ENCODE assay signal across 8 cellular contexts in genomic region chr2:207330912-207331311, GRCh38.
DNase-seq lines count a peak whose midpoint lies in the region; ATAC-seq and TF ChIP-seq lines count a peak whose summit lies in the region.

No MANE protein-coding gene starts in this region.

- H3K4me1 Mint-ChIP-seq in immature natural killer cell, result no peaks in the 10 kb centered on the region

- ATAC-seq in GM21447 (IDR thresholded peaks at IDR 0.05; ENCODE audit: unreplicated experiment) (peak; percentile 52), left lung (peak; percentile 56)

- peak overlapping the region in 1 of 2 donors; percentile 57 for H3K27ac ChIP-seq in left lung
- no peak overlapping the region for H3K27ac ChIP-seq in WERI-Rb-1

- H3K4me3 ChIP-seq in left lung (no peak overlapping the region), WERI-Rb-1 (ENCODE audit: low read depth, low read length) (no peak overlapping the region)

- H3K36me3 Mint-ChIP-seq in immature natural killer cell, result no peaks in the 10 kb centered on the region

- POLR2A ChIA-PET in HEK293T (lab: Yijun Ruan, JAX), result interaction anchor here (0.8 kb wide), 1 partner anchor 165 kb away, joined by 4 read pairs; the partner anchor contains the start of gene KLF7

- no peak overlapping the region for H3K27ac Mint-ChIP-seq in immature natural killer cell

- H3K27me3 Mint-ChIP-seq in immature natural killer cell (ENCODE audit: low read depth in 3 of 3), result peaks cover 3 to 9% (median 3%) of the 10 kb centered on the region in 3 donors

- DNase-seq in GM10266 (ENCODE audit: extremely low spot score) (peak; percentile 41), HK-2 (ENCODE audit: unreplicated experiment) (peak; percentile 72), left lung (peak in 1 of 2 donors; percentile 60), immature natural killer cell (no peak), WERI-Rb-1 (no peak), HEK293T (ENCODE audit: extremely low spot score) (no peak)
- DNase-seq in activated T-cell treated with anti-CD3 and anti-CD28 coated beads, Interleukin-2, amount 50 U/mL, for 48 hours, result peak; percentile 69 to 75

- TF ChIP-seq CTCF in GM10266 (IDR thresholded peaks at IDR 0.05; ENCODE audit: control insufficient read depth, insufficient read depth, low read depth, missing control alignments) (no peak), left lung (IDR thresholded peaks at IDR 0.05) (no peak), WERI-Rb-1 (IDR thresholded peaks at IDR 0.05; ENCODE audit: low read depth, low read length) (no peak)

- no peak overlapping the region for H3K4me3 Mint-ChIP-seq in immature natural killer cell

- H3K9me3 ChIP-seq in left lung (no peaks in the 10 kb centered on the region), WERI-Rb-1 (ENCODE audit: severe bottlenecking) (no peaks in the 10 kb centered on the region)

- no peaks in the 10 kb centered on the region for H3K36me3 ChIP-seq in left lung
- H3K36me3 ChIP-seq in WERI-Rb-1, result no peaks in the 10 kb centered on the region

- intact Hi-C loops in left lung (cut with DNase I), result no loop called here

- H3K9me3 Mint-ChIP-seq in immature natural killer cell, result no peaks in the 10 kb centered on the region

- peaks cover 10 to 71% of the 10 kb centered on the region in 2 donors for H3K4me1 ChIP-seq in left lung

- CTCF ChIA-PET in HEK293T (lab: Yijun Ruan, JAX), result no interaction called here

- no peaks in the 10 kb centered on the region for H3K27me3 ChIP-seq in left lung
- H3K27me3 ChIP-seq in WERI-Rb-1 (ENCODE audit: insufficient read depth, low read depth, severe bottlenecking), result no peaks in the 10 kb centered on the region

TF ChIP-seq in HEK293T, 16 proteins besides CTCF, POLR2A, EP300 and RAD21:
- TF ChIP-seq SP1 (IDR thresholded peaks at IDR 0.05) (no peak), LEF1 (IDR thresholded peaks at IDR 0.05; ENCODE audit: borderline replicate concordance) (no peak), PKNOX1 (IDR thresholded peaks at IDR 0.05) (no peak), HDGF (IDR thresholded peaks at IDR 0.05; ENCODE audit: borderline replicate concordance) (no peak), FOXA1 (IDR thresholded peaks at IDR 0.05) (no peak), BHLHE40 (IDR thresholded peaks at IDR 0.05; ENCODE audit: borderline replicate concordance) (no peak), CTBP1 (IDR thresholded peaks at IDR 0.05; ENCODE audit: borderline replicate concordance) (no peak), ELF4 (IDR thresholded peaks at IDR 0.05) (no peak), ZNF384 (IDR thresholded peaks at IDR 0.05) (no peak), FOXM1 (IDR thresholded peaks at IDR 0.05; ENCODE audit: borderline replicate concordance) (no peak), SUZ12 (IDR thresholded peaks at IDR 0.05) (no peak), FOXK2 (IDR thresholded peaks at IDR 0.05) (no peak), NFRKB (IDR thresholded peaks at IDR 0.05) (no peak), ARNT (IDR thresholded peaks at IDR 0.05) (no peak), L3MBTL2 (conservative IDR thresholded peaks at IDR 0.05) (no peak), TARDBP (IDR thresholded peaks at IDR 0.05) (no peak)

Comparison
In these comparisons a context has a peak if more than half of its experiments do, and no peak if none do; other contexts are left out.
1. DNase-seq: peak in GM10266 (single experiment), HK-2 (single experiment) and activated T-cell treated with anti-CD3 and anti-CD28 coated beads, Interleukin-2, amount 50 U/mL, for 48 hours (2 of 2); none in immature natural killer cell (0 of 3), WERI-Rb-1 (single experiment) and HEK293T (single experiment).